2 cellular contexts compared by ENCODE assay signal in the genomic region with DNA sequence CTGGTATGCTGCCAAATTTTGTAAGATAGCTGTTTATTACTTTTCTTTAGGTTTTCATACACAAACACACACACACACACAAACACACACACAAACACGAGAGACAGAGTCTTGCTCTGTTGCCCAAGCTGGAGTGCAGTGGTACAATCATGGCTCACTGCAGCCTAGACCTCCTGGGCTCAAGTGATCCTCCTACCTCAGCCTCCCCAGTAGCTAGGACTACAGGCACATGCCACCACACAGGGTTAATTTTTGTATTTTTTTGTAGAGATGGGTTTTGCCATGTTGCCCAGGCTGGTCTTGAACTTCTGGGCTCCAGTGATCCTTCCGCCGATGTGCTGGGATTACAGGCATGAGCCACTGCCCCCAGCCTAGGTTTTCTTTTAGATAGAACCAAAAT.
TF ChIP-seq lines count a peak whose summit lies in the region.

No MANE protein-coding gene starts in this region.

TF ChIP-seq in GM12891, 5 proteins besides CTCF, POLR2A, EP300 and RAD21:
- 0 out of 2 replicates have a peak, but pooled peaks have one; percentile 12 for TF ChIP-seq TAF1 (IDR thresholded peaks at IDR 0.05; ENCODE audit: low read depth, low read length)
- TF ChIP-seq POU2F2 (IDR thresholded peaks at IDR 0.05; ENCODE audit: low read depth, low read length) = 0 out of 2 replicates have a peak, but pooled peaks have one; percentile 25

TF ChIP-seq in GM12878, 131 proteins besides CTCF, POLR2A, EP300 and RAD21:
- TF ChIP-seq NBN (IDR thresholded peaks at IDR 0.05) (0 out of 2 replicates have a peak, but pooled peaks have one; percentile 16), WRNIP1 (IDR thresholded peaks at IDR 0.05; ENCODE audit: borderline replicate concordance, low read depth, low read length) (0 out of 2 replicates have a peak, but pooled peaks have one; percentile 48), POLR2AphosphoS5 (IDR thresholded peaks at IDR 0.05; ENCODE audit: low read length) (peak; percentile 53; the same call in 1 of the 2 replicates), HDGF (IDR thresholded peaks at IDR 0.05) (peak; percentile 72; the same call in 1 of the 2 replicates)
- TF ChIP-seq, protein P1, sequence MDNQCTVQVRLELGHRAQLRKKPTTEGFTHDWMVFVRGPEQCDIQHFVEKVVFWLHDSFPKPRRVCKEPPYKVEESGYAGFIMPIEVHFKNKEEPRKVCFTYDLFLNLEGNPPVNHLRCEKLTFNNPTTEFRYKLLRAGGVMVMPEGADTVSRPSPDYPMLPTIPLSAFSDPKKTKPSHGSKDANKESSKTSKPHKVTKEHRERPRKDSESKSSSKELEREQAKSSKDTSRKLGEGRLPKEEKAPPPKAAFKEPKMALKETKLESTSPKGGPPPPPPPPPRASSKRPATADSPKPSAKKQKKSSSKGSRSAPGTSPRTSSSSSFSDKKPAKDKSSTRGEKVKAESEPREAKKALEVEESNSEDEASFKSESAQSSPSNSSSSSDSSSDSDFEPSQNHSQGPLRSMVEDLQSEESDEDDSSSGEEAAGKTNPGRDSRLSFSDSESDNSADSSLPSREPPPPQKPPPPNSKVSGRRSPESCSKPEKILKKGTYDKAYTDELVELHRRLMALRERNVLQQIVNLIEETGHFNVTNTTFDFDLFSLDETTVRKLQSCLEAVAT (IDR thresholded peaks at IDR 0.05) = peak; percentile 93
